In the genomic region with DNA sequence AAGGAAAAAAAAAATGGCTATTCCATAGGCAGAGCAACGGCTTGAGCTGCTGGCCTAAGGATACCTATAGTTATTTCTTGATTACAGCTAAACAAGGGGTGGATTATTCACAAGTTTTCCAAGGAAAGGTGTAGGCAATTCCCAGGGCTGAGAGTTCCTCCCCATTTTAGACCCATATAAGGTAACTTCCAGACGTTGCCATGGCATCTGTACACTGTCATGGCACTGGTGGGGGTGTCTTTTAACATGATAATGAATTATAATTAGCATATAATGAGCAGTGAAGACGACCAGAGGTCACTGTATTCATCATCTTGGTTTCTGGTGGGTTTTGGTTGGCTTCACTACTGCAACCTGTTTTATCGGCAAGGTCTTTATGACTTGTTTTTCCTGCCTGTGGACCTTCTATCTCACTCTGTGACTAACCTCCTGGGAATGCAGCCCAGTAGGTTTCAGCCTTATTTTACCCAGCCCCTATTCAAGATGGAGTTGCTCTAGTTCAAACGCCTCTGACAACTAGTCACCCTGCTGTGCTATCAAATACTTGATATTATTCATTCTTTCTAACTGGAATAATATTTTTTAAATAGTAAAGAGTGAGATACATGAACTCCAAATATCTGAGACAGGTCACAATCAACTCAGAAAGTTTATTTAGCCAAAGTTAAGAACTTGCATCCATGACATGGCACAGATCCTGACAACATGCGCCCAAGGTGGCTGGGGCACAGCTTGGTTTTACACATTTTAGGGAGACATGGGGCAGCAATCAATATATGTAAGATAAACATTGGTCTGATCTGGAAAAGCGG, we compare ENCODE assay signal across 8 cellular contexts. TPM values are rescaled to one million over a fixed set of nuclear protein-coding genes. Genes with fewer than 3 reads are reported as not detected.
DNase-seq lines count a peak whose midpoint lies in the region; FAIRE-seq and TF ChIP-seq lines count a peak whose summit lies in the region.

No MANE protein-coding gene starts in this region.

- H3K27me3 Mint-ChIP-seq in endodermal cell (ENCODE audit: insufficient read depth) (no peaks in the 10 kb centered on the region), neural progenitor cell (ENCODE audit: insufficient read depth, low read depth) (no peaks in the 10 kb centered on the region)

- intact Hi-C loops in uterus (cut with DNase I; ENCODE audit: low total_unique reads): no loop called here

- H3K27me3 ChIP-seq in OCI-LY3 (ENCODE audit: low read depth, low read length) (no peaks in the 10 kb centered on the region), endodermal cell (ENCODE audit: control insufficient read depth, insufficient read depth, low read length, poor library complexity, severe bottlenecking) (no peaks in the 10 kb centered on the region), neural progenitor cell (no peaks in the 10 kb centered on the region), uterus (no peaks in the 10 kb centered on the region)

- H3K79me2 ChIP-seq in OCI-LY3 (ENCODE audit: low read length) (peaks cover 30% of the 10 kb centered on the region), neural progenitor cell (ENCODE audit: low read depth) (peaks cover 35% of the 10 kb centered on the region)

- H3K4me2 ChIP-seq in OCI-LY3 (ENCODE audit: low read length) (peak overlapping the region; percentile 70), neural progenitor cell (peak overlapping the region; percentile 82)

- TF ChIP-seq CTCF in OCI-LY3 (IDR thresholded peaks at IDR 0.05; ENCODE audit: low read depth, low read length) (no peak), endodermal cell (conservative IDR thresholded peaks at IDR 0.05) (no peak), neural progenitor cell (IDR thresholded peaks at IDR 0.05) (no peak), uterus (IDR thresholded peaks at IDR 0.05) (no peak), D721Med (IDR thresholded peaks at IDR 0.05; ENCODE audit: insufficient read depth, missing control alignments) (no peak)

- H3K27ac Mint-ChIP-seq in endodermal cell: peak overlapping the region; percentile 99
- peak overlapping the region; percentile 34 for H3K27ac Mint-ChIP-seq in neural progenitor cell

- H3K36me3 ChIP-seq in OCI-LY3 (replicated peaks; ENCODE audit: low read depth, low read length): no peaks in the 10 kb centered on the region
- peaks cover 15% of the 10 kb centered on the region for H3K36me3 ChIP-seq in endodermal cell (ENCODE audit: control insufficient read depth, insufficient read depth, low read length)
- H3K36me3 ChIP-seq in neural progenitor cell: peaks cover 7% of the 10 kb centered on the region
- H3K36me3 ChIP-seq in uterus: no peaks in the 10 kb centered on the region

- H3K9ac ChIP-seq in OCI-LY3 (ENCODE audit: low read length): peak overlapping the region; percentile 90
- peak overlapping the region; percentile 88 for H3K9ac ChIP-seq in endodermal cell (ENCODE audit: extremely low read depth, low read length, poor library complexity, severe bottlenecking)
- H3K9ac ChIP-seq in neural progenitor cell: peak overlapping the region; percentile 65

- peaks cover 6% of the 10 kb centered on the region for H3F3A ChIP-seq in neural progenitor cell (ENCODE audit: low read depth)

- peaks cover 19% of the 10 kb centered on the region for H3K4me1 Mint-ChIP-seq in endodermal cell
- peaks cover 29% of the 10 kb centered on the region for H3K4me1 Mint-ChIP-seq in neural progenitor cell

- no peak for FAIRE-seq in D721Med (lab: Jason Lieb, UNC)

- H4K20me1 ChIP-seq in OCI-LY3 (ENCODE audit: insufficient read depth, low read length) (no peaks in the 10 kb centered on the region), neural progenitor cell (ENCODE audit: low read depth) (no peaks in the 10 kb centered on the region)

- H3K4me3 Mint-ChIP-seq in endodermal cell: peak overlapping the region; percentile 99
- H3K4me3 Mint-ChIP-seq in neural progenitor cell: peak overlapping the region; percentile 99

- peaks cover 2% of the 10 kb centered on the region for H3K36me3 Mint-ChIP-seq in endodermal cell (ENCODE audit: low read depth)
- H3K36me3 Mint-ChIP-seq in neural progenitor cell: no peaks in the 10 kb centered on the region

- CTCF ChIA-PET in HEK293T (lab: Yijun Ruan, JAX): no interaction called here

- POLR2A ChIA-PET in HEK293T (lab: Yijun Ruan, JAX): no interaction called here

- DNase-seq in Daoy (ENCODE audit: low read depth) (peak; percentile 69), endodermal cell (peak; percentile 79), neural progenitor cell (ENCODE audit: low spot score) (no peak), HEK293T (ENCODE audit: extremely low spot score) (no peak), uterus (no peak), D721Med (ENCODE audit: insufficient read length, low spot score) (no peak)
- DNase-seq in activated naive CD4-positive, alpha-beta T cell treated with Interleukin-2 at 50 U/mL for 16 hours: no peak

- H3K9me3 Mint-ChIP-seq in endodermal cell (no peaks in the 10 kb centered on the region), neural progenitor cell (no peaks in the 10 kb centered on the region)

- TF ChIP-seq POLR2A in uterus (IDR thresholded peaks at IDR 0.05): no peak

- H3K27ac ChIP-seq in OCI-LY3 (ENCODE audit: low read length): no peak overlapping the region
- H3K27ac ChIP-seq in endodermal cell (ENCODE audit: low read depth, low read length): no peak overlapping the region
- no peak overlapping the region for H3K27ac ChIP-seq in neural progenitor cell
- no peak overlapping the region for H3K27ac ChIP-seq in uterus

- H3K4me1 ChIP-seq in OCI-LY3 (ENCODE audit: low read length) (peaks cover 13% of the 10 kb centered on the region), endodermal cell (ENCODE audit: control insufficient read depth, insufficient read depth, low read length) (peaks cover 4% of the 10 kb centered on the region), neural progenitor cell (peaks cover 8% of the 10 kb centered on the region), uterus (peaks cover 0 to 9% of the 10 kb centered on the region in 2 donors)

- WGBS in endodermal cell (ENCODE audit: insufficient coverage in 1 of 2, insufficient read length in 1 of 2), 2 experiments: 46 to 55% methylated on average over 3 to 7 of the region's 7 CpGs

- H3K9me3 ChIP-seq in OCI-LY3 (ENCODE audit: insufficient read depth, low read length): no peaks in the 10 kb centered on the region
- no peaks in the 10 kb centered on the region for H3K9me3 ChIP-seq in endodermal cell (ENCODE audit: control insufficient read depth, low read length)
- no peaks in the 10 kb centered on the region for H3K9me3 ChIP-seq in neural progenitor cell (ENCODE audit: low read depth)
- H3K9me3 ChIP-seq in uterus: no peaks in the 10 kb centered on the region

- H2AFZ ChIP-seq in OCI-LY3 (ENCODE audit: low read depth, low read length) (no peak overlapping the region), neural progenitor cell (replicated peaks) (no peak overlapping the region)

- H3K4me3 ChIP-seq in OCI-LY3 (ENCODE audit: low read length): peak overlapping the region; percentile 89
- peak overlapping the region; percentile 99 for H3K4me3 ChIP-seq in endodermal cell (ENCODE audit: low read length)
- peak overlapping the region; percentile 95 for H3K4me3 ChIP-seq in neural progenitor cell
- H3K4me3 ChIP-seq in uterus: peak overlapping the region in 1 of 2 donors; percentile 76

TF ChIP-seq in HEK293T, 16 proteins besides CTCF, POLR2A, EP300 and RAD21:
- TF ChIP-seq FOXK2 (IDR thresholded peaks at IDR 0.05) (no peak), NFRKB (IDR thresholded peaks at IDR 0.05) (no peak), SUZ12 (IDR thresholded peaks at IDR 0.05) (no peak)
- TF ChIP-seq, protein P1, sequence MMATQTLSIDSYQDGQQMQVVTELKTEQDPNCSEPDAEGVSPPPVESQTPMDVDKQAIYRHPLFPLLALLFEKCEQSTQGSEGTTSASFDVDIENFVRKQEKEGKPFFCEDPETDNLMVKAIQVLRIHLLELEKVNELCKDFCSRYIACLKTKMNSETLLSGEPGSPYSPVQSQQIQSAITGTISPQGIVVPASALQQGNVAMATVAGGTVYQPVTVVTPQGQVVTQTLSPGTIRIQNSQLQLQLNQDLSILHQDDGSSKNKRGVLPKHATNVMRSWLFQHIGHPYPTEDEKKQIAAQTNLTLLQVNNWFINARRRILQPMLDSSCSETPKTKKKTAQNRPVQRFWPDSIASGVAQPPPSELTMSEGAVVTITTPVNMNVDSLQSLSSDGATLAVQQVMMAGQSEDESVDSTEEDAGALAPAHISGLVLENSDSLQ (IDR thresholded peaks at IDR 0.05): no peak

RNA-seq across cellular contexts. Expression of a gene that starts 1.4 kb away (rescaled TPM):
- 20.4 and 20.7 TPM in 2 replicates for total RNA-seq in Daoy (2014; rRNA removed; shearing (Covaris generic))
- total RNA-seq in endodermal cell (10 to 100 TPM; 18.8 to 24.4 TPM), neural progenitor cell (ENCODE audit: low replicate concordance) (21.9 and 38.2 TPM in 2 replicates), uterus (10 to 100 TPM; 12.0 to 53.0 (median 29.2) TPM)
- 29.4 TPM for polyA plus RNA-seq in endodermal cell (2013, experiment 1 of 2)
- 29.2 TPM for polyA plus RNA-seq in endodermal cell (2013, experiment 2 of 2)

RNA-seq across cellular contexts. Expression of a gene that starts 42.7 kb away (rescaled TPM):
- total RNA-seq in Daoy (2014; rRNA removed; shearing (Covaris generic)): not detected in 2 replicates
- total RNA-seq in endodermal cell: not detected
- not detected for polyA plus RNA-seq in endodermal cell (2013, experiment 1 of 2)
- polyA plus RNA-seq in endodermal cell (2013, experiment 2 of 2): not detected
- total RNA-seq in neural progenitor cell (ENCODE audit: low replicate concordance): not detected in 2 replicates
- total RNA-seq in uterus: 10 to 100 TPM in 3 of 4 donors, 1 to 10 TPM in 1; 4.5 to 86.7 (median 56.9) TPM

Comparison
In these comparisons a context has a peak if more than half of its experiments do, and no peak if none do; other contexts are left out.
1. DNase-seq: peak in Daoy (single experiment) and endodermal cell (single experiment); none in neural progenitor cell (single experiment), HEK293T (single experiment), uterus (0 of 2), activated naive CD4-positive, alpha-beta T cell treated with Interleukin-2 at 50 U/mL for 16 hours (single experiment) and D721Med (single experiment).
2. Peak in every context shown above with its lines, with median percentiles within 50 percentile points of each other: H3K9ac ChIP-seq.